1 cellular context compared by ENCODE assay signal in genomic region chr3:120460862-120461261, GRCh38.
TF ChIP-seq lines count a peak whose summit lies in the region.

No MANE protein-coding gene starts in this region.

TF ChIP-seq in IMR-90, 13 proteins besides CTCF, POLR2A, EP300 and RAD21:
- TF ChIP-seq NFE2L2 (IDR thresholded peaks at IDR 0.05; ENCODE audit: low read depth, low read length) (no peak), FOS (IDR thresholded peaks at IDR 0.05; ENCODE audit: low read depth, low read length) (no peak), RCOR1 (IDR thresholded peaks at IDR 0.05; ENCODE audit: insufficient replicate concordance, low read length) (no peak), CHD1 (IDR thresholded peaks at IDR 0.05; ENCODE audit: low read depth, low read length) (no peak), CEBPB (IDR thresholded peaks at IDR 0.05; ENCODE audit: low read depth, low read length) (no peak), MAZ (IDR thresholded peaks at IDR 0.05; ENCODE audit: borderline replicate concordance, low read depth, low read length) (no peak), MAFK (IDR thresholded peaks at IDR 0.05; ENCODE audit: low read depth, low read length) (no peak), RFX5 (IDR thresholded peaks at IDR 0.05; ENCODE audit: low read depth, low read length) (no peak), MXI1 (IDR thresholded peaks at IDR 0.05; ENCODE audit: borderline replicate concordance, low read depth, low read length) (no peak), USF2 (IDR thresholded peaks at IDR 0.05; ENCODE audit: low read depth, low read length) (no peak), SMC3 (IDR thresholded peaks at IDR 0.05; ENCODE audit: low read depth, low read length) (no peak), BHLHE40 (IDR thresholded peaks at IDR 0.05; ENCODE audit: low read depth, low read length) (no peak), ELK1 (IDR thresholded peaks at IDR 0.05; ENCODE audit: borderline replicate concordance, low read depth, low read length) (no peak)
